Comparison of ENCODE assay signal across 21 cellular contexts in the genomic region with DNA sequence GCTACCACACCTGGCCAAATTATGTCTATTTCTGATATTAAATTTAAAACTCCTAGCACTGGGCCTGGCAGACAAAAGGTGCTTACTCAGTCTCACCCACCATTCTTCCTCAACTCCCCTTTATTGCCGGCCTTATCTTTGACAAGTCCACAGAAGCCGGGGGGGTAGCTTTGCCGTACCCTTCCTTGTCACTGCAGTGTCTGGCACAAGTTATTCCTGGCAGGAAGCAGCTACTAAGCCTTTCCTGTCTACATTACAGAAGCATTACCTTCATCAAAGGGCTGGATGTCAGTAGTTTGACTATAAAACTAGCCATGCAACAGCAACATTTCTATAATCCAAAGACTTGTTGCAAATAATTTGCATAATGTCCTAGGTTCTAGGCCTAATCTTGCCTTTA.
"Had no signal": no experiment of that assay in that cellular context is flagged by ENCODE, and none has a peak within 500 bp of the region (broad histone marks: within the 10 kb centered on the region; RNA-seq: fewer than 3 reads in every experiment).

No MANE protein-coding gene starts in this region.

- H3K4me3 ChIP-seq: breast epithelium had no signal

- H3K9me3 ChIP-seq: breast epithelium had no signal

- H3K36me3 Mint-ChIP-seq: activated naive CD4-positive, alpha-beta T cell treated with anti-CD3 and anti-CD28 coated beads, Interleukin-2, amount 50 U/mL, for 24 hours had no signal

- H3K27me3 ChIP-seq: breast epithelium had no signal

- H3K27ac Mint-ChIP-seq: activated CD4-positive, alpha-beta memory T cell treated with anti-CD3 and anti-CD28 coated beads, Interleukin-2, amount 10 ng/mL, durations not matched to agents 7 days and 5 days; activated CD4-positive, alpha-beta T cell treated with anti-CD3 and anti-CD28 coated beads for 36 hours; activated naive CD4-positive, alpha-beta T cell treated with anti-CD3 and anti-CD28 coated beads, Interleukin-2, amount 50 U/mL, for 24 hours; T-helper 17 cell had no signal

- H3K27ac ChIP-seq: breast epithelium, VCaP had no signal

- H3K9me3 Mint-ChIP-seq: activated CD4-positive, alpha-beta memory T cell treated with anti-CD3 and anti-CD28 coated beads, Interleukin-2, amount 10 ng/mL, durations not matched to agents 7 days and 5 days; activated naive CD4-positive, alpha-beta T cell treated with anti-CD3 and anti-CD28 coated beads, Interleukin-2, amount 50 U/mL, for 24 hours had no signal

- ATAC-seq: activated CD4-positive, alpha-beta T cell treated with anti-CD3 and anti-CD28 coated beads for 36 hours; T-helper 17 cell had no signal

- H3K4me3 Mint-ChIP-seq: activated CD4-positive, alpha-beta memory T cell treated with anti-CD3 and anti-CD28 coated beads, Interleukin-2, amount 10 ng/mL, durations not matched to agents 7 days and 5 days; activated CD4-positive, alpha-beta T cell treated with anti-CD3 and anti-CD28 coated beads for 36 hours; activated naive CD4-positive, alpha-beta T cell treated with anti-CD3 and anti-CD28 coated beads, Interleukin-2, amount 50 U/mL, for 24 hours; T-helper 17 cell had no signal

- H3K4me1 ChIP-seq: breast epithelium had no signal

- DNase-seq: activated CD4-positive, alpha-beta memory T cell treated with anti-CD3 and anti-CD28 coated beads, Interleukin-2, amount 10 ng/mL, durations not matched to agents 7 days and 5 days; activated CD4-positive, alpha-beta T cell treated with anti-CD3 and anti-CD28 coated beads for 36 hours; activated CD4-positive, alpha-beta T cell treated with anti-CD3 and anti-CD28 coated beads, Interleukin-2, amount 50 U/mL, for 1 hour; activated CD8-positive, alpha-beta memory T cell treated with anti-CD3 and anti-CD28 coated beads, Interleukin-2, amount 50 U/mL, for 4 hours; activated effector memory CD4-positive, alpha-beta T cell treated with Interleukin-2 at 50 U/mL for 16 hours; activated naive CD4-positive, alpha-beta T cell; aorta; central memory CD4-positive, alpha-beta T cell; KBM-7; NCI-H1048; NCI-H146; NCI-H187 treated with DMSO at 0.1 percent for 48 hours; NCI-H2081 treated with DMSO at 0.1 percent for 48 hours; NCI-H446; NCI-H524; SIG-M5; T-helper 17 cell; T-helper 9 cell had no signal

- H3K36me3 ChIP-seq: breast epithelium had no signal

- H3K4me1 Mint-ChIP-seq: activated CD4-positive, alpha-beta memory T cell treated with anti-CD3 and anti-CD28 coated beads, Interleukin-2, amount 10 ng/mL, durations not matched to agents 7 days and 5 days; activated CD4-positive, alpha-beta T cell treated with anti-CD3 and anti-CD28 coated beads for 36 hours; activated naive CD4-positive, alpha-beta T cell treated with anti-CD3 and anti-CD28 coated beads, Interleukin-2, amount 50 U/mL, for 24 hours; T-helper 17 cell had no signal
